Comparison of ENCODE assay signal across 23 cellular contexts in the genomic region with DNA sequence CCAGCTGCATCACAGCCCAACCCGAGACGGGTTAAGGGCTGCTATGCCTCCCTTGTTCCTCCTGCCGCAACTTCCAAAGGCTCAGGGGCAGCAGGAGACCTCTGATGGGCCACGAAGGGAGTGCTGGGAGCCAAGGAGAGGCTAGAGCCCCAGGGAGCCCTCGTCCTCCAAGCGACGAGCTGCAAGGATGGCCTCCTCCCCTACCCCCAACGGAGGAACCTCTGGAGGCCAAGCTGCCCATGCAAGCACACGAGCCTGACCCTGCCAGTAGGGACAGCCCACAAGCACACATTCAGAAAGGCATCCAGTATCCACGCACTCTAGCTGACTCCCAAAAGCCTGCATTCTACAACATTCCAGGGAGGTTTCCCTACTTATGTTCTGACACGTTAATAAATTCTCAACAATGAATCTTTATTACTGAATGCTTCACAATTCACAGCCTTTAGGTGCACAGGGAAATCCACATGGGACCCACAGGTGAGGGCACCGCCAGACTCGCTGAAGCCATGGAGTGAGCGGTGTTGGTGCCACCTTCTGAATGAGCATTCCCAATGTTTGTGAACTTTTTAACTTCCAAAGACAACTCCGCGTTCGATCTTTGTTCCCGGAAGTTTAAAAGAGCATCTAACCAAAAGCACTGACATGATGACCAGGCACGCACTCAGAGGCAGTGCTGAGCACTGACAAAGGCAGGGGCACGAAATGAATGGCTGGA. TPM values are rescaled to one million over a fixed set of nuclear protein-coding genes. Genes with fewer than 3 reads are reported as not detected.
DNase-seq lines count a peak whose midpoint lies in the region; ATAC-seq, FAIRE-seq and TF ChIP-seq lines count a peak whose summit lies in the region.
"Had no signal": no experiment of that assay in that cellular context is flagged by ENCODE, and none has a peak within 500 bp of the region (broad histone marks: within the 10 kb centered on the region; RNA-seq: fewer than 3 reads in every experiment).

No MANE protein-coding gene starts in this region.

- no peaks in the 10 kb centered on the region for H3K27me3 ChIP-seq in CD4-positive, CD25-positive, alpha-beta regulatory T cell (ENCODE audit: control insufficient read depth, insufficient read depth, low read length)
- no peaks in the 10 kb centered on the region for H3K27me3 ChIP-seq in astrocyte (ENCODE audit: insufficient read depth, low read length)
- H3K27me3 ChIP-seq: brain microvascular endothelial cell, right lobe of liver, upper lobe of left lung had no signal

- no peak overlapping the region for H2AFZ ChIP-seq in astrocyte (ENCODE audit: low read depth, low read length)

- H3K9me3 Mint-ChIP-seq in CD4-positive, CD25-positive, alpha-beta regulatory T cell: peaks cover 0 to 16% (median 5%) of the 10 kb centered on the region in 7 donors
- no peaks in the 10 kb centered on the region for H3K9me3 Mint-ChIP-seq in astrocyte (ENCODE audit: unreplicated experiment)

- peaks cover 11% of the 10 kb centered on the region for H3K79me2 ChIP-seq in astrocyte (ENCODE audit: insufficient read depth, low read length)

- DNase-seq in CD4-positive, CD25-positive, alpha-beta regulatory T cell: no peak
- DNase-seq in astrocyte (ENCODE audit: low read depth) (no peak), mesenteric fat pad (ENCODE audit: low spot score) (peak; percentile 28), NCI-H524 (lab: John Stamatoyannopoulos, UW) (no peak), NOMO-1 (lab: John Stamatoyannopoulos, UW; ENCODE audit: unreplicated experiment in 2 of 2) (no peak), epidermal melanocyte (ENCODE audit: insufficient read length, low spot score) (no peak)
- DNase-seq in stimulated activated CD8-positive, alpha-beta memory T cell treated with anti-CD3 and anti-CD28 coated beads, Interleukin-4, amount 100 ng/mL, for 48 hours: peak; percentile 10
- DNase-seq: activated B cell treated with CpG ODN at 0.5 μM for 24 hours; activated naive CD4-positive, alpha-beta T cell treated with anti-CD3 and anti-CD28 coated beads for 36 hours; brain microvascular endothelial cell; DND-41; GF-D8; hippocampal formation; mesenchymal stem cell; NCI-H146; stimulated activated CD4-positive, alpha-beta T cell treated with anti-CD3 and anti-CD28 coated beads, Interleukin-4, amount 100 ng/mL, for 1 hour; upper lobe of left lung had no signal

- H3K4me3 ChIP-seq in CD4-positive, CD25-positive, alpha-beta regulatory T cell (ENCODE audit: low read depth, low read length): no peak overlapping the region
- H3K4me3 ChIP-seq in astrocyte (ENCODE audit: insufficient read depth, low read depth, low read length): no peak overlapping the region
- H3K4me3 ChIP-seq: A549, right lobe of liver, upper lobe of left lung had no signal

- H3K4me1 ChIP-seq in CD4-positive, CD25-positive, alpha-beta regulatory T cell (ENCODE audit: control insufficient read depth, insufficient read depth, low read length, poor library complexity, severe bottlenecking): no peaks in the 10 kb centered on the region
- H3K4me1 ChIP-seq in astrocyte (ENCODE audit: insufficient read depth, low read length): no peaks in the 10 kb centered on the region
- H3K4me1 ChIP-seq: A549, right lobe of liver, upper lobe of left lung had no signal

- no peaks in the 10 kb centered on the region for H3K27me3 Mint-ChIP-seq in CD4-positive, CD25-positive, alpha-beta regulatory T cell
- no peaks in the 10 kb centered on the region for H3K27me3 Mint-ChIP-seq in astrocyte (ENCODE audit: low read depth, unreplicated experiment)
- H3K27me3 Mint-ChIP-seq: activated B cell treated with CpG ODN at 0.5 μM for 24 hours had no signal

- H3K9ac ChIP-seq in astrocyte (ENCODE audit: low read length): no peak overlapping the region

- peaks cover 0 to 1% (median 0%) of the 10 kb centered on the region in 4 donors for H3K4me1 Mint-ChIP-seq in CD4-positive, CD25-positive, alpha-beta regulatory T cell
- no peaks in the 10 kb centered on the region for H3K4me1 Mint-ChIP-seq in astrocyte (ENCODE audit: low read depth, unreplicated experiment)
- H3K4me1 Mint-ChIP-seq: activated B cell treated with CpG ODN at 0.5 μM for 24 hours had no signal

- H3K36me3 Mint-ChIP-seq in CD4-positive, CD25-positive, alpha-beta regulatory T cell: peaks cover 48% of the 10 kb centered on the region
- peaks cover 34% of the 10 kb centered on the region for H3K36me3 Mint-ChIP-seq in astrocyte (ENCODE audit: low read depth, unreplicated experiment)

- no peak overlapping the region for H3K4me2 ChIP-seq in astrocyte (ENCODE audit: low read length)
- H3K4me2 ChIP-seq: A549 had no signal

- no peak overlapping the region for H3K4me3 Mint-ChIP-seq in CD4-positive, CD25-positive, alpha-beta regulatory T cell
- no peak overlapping the region for H3K4me3 Mint-ChIP-seq in astrocyte (ENCODE audit: unreplicated experiment)
- H3K4me3 Mint-ChIP-seq: activated B cell treated with CpG ODN at 0.5 μM for 24 hours; activated naive CD4-positive, alpha-beta T cell treated with anti-CD3 and anti-CD28 coated beads for 36 hours had no signal

- H3K9me3 ChIP-seq in CD4-positive, CD25-positive, alpha-beta regulatory T cell (ENCODE audit: control insufficient read depth in 2 of 2, low read length in 2 of 2): peaks cover 0 to 9% of the 10 kb centered on the region in 2 experiments
- no peaks in the 10 kb centered on the region for H3K9me3 ChIP-seq in astrocyte (ENCODE audit: insufficient read depth, low read depth, low read length)
- H3K9me3 ChIP-seq: A549, right lobe of liver, upper lobe of left lung had no signal

- peaks cover 49% of the 10 kb centered on the region for H4K20me1 ChIP-seq in astrocyte (ENCODE audit: insufficient read depth, low read length)

- H3K27ac Mint-ChIP-seq in CD4-positive, CD25-positive, alpha-beta regulatory T cell: peak overlapping the region in 2 of 3 donors; percentile 23 to 81
- peak overlapping the region; percentile 26 for H3K27ac Mint-ChIP-seq in astrocyte (ENCODE audit: unreplicated experiment)
- H3K27ac Mint-ChIP-seq: activated B cell treated with CpG ODN at 0.5 μM for 24 hours; activated naive CD4-positive, alpha-beta T cell treated with anti-CD3 and anti-CD28 coated beads for 36 hours had no signal

- FAIRE-seq in astrocyte (lab: Jason Lieb, UNC): no peak
- FAIRE-seq: A549, endothelial cell of umbilical vein had no signal

- peaks cover 76% of the 10 kb centered on the region for H3K36me3 ChIP-seq in CD4-positive, CD25-positive, alpha-beta regulatory T cell (ENCODE audit: control insufficient read depth, insufficient read depth, low read length)
- H3K36me3 ChIP-seq in astrocyte (ENCODE audit: insufficient read depth, low read length): peaks cover 45% of the 10 kb centered on the region

- no peak overlapping the region for H3K27ac ChIP-seq in CD4-positive, CD25-positive, alpha-beta regulatory T cell (ENCODE audit: insufficient read depth, low read length, poor library complexity, severe bottlenecking)
- H3K27ac ChIP-seq in astrocyte (ENCODE audit: low read depth, low read length): no peak overlapping the region
- H3K27ac ChIP-seq: A549, brain microvascular endothelial cell, right lobe of liver, upper lobe of left lung had no signal

- no peak for TF ChIP-seq CTCF in astrocyte (IDR thresholded peaks at IDR 0.05; ENCODE audit: insufficient read depth, low read depth, low read length)

- no peak for ATAC-seq in CD4-positive, CD25-positive, alpha-beta regulatory T cell (ENCODE audit: low read depth in 2 of 2)
- no peak for ATAC-seq in HG03135 (IDR thresholded peaks at IDR 0.05; ENCODE audit: unreplicated experiment)
- ATAC-seq: A549, HCT116, left colon had no signal

RNA-seq across cellular contexts. Expression of a gene that starts 28.7 kb away (rescaled TPM):
- 9.2 TPM for total RNA-seq in CD4-positive, CD25-positive, alpha-beta regulatory T cell
- polyA plus RNA-seq in CD4-positive, CD25-positive, alpha-beta regulatory T cell: 1 to 10 TPM; 3.8 to 5.9 (median 5.4) TPM
- 11.3 and 14.1 TPM in 2 replicates for total RNA-seq in astrocyte
- 10.1 TPM for total RNA-seq in mesenteric fat pad

Comparison
In these comparisons a context has a peak if more than half of its experiments do, and no peak if none do; other contexts are left out.
1. DNase-seq: peak in mesenteric fat pad (single experiment) and stimulated activated CD8-positive, alpha-beta memory T cell treated with anti-CD3 and anti-CD28 coated beads, Interleukin-4, amount 100 ng/mL, for 48 hours (single experiment); none in CD4-positive, CD25-positive, alpha-beta regulatory T cell (0 of 3), astrocyte (single experiment), NCI-H524 (0 of 2), NOMO-1 (0 of 2) and epidermal melanocyte (single experiment).